In genomic region chr7:5528815-5529442, GRCh38 we compare ENCODE assay signal across 1 cellular context.
TF ChIP-seq lines count a peak whose summit lies in the region.

No MANE protein-coding gene starts in this region.

TF ChIP-seq in HCT116, 20 proteins besides CTCF, POLR2A, EP300 and RAD21 (continued from another document):
- TF ChIP-seq ZBTB33 (IDR thresholded peaks at IDR 0.05; ENCODE audit: extremely low read depth, insufficient replicate concordance, low read length), result no peak
- TF ChIP-seq ZNF274 (IDR thresholded peaks at IDR 0.05; ENCODE audit: low read depth, low read length), result no peak
